In genomic region chr4:41199788-41200187, GRCh38 we compare ENCODE assay signal across 1 cellular context.
TF ChIP-seq lines count a peak whose summit lies in the region.

No MANE protein-coding gene starts in this region.

TF ChIP-seq in endothelial cell of umbilical vein, 7 proteins besides CTCF, POLR2A, EP300 and RAD21 (continued from another document):
- TF ChIP-seq JUN (IDR thresholded peaks at IDR 0.05; ENCODE audit: borderline replicate concordance, insufficient read depth, insufficient read length, low read depth): no peak
